Comparison of ENCODE assay signal across 1 cellular context in the genomic region with DNA sequence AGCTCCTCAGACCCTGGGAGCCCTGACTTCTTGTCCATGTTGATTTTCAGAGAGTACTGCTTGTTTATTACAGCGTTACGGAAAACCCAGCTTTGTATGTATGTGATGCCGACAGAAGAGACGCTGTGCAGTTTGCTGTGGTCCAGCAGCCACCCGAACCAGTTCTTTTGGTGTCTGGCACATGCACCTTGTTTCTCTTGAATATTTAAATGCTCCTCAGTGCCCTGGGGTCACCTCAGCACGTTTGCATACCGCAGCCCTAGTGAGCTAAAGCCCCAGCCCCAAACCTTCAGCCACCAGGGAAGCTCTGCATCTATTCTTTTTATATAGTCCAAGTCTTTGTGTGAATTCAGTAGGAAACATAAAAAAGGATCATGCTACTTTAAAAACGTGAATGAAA.
TF ChIP-seq lines count a peak whose summit lies in the region.

No MANE protein-coding gene starts in this region.

TF ChIP-seq in WTC11, 78 proteins besides CTCF, POLR2A, EP300 and RAD21 (continued from another document):
- TF ChIP-seq, protein P1, sequence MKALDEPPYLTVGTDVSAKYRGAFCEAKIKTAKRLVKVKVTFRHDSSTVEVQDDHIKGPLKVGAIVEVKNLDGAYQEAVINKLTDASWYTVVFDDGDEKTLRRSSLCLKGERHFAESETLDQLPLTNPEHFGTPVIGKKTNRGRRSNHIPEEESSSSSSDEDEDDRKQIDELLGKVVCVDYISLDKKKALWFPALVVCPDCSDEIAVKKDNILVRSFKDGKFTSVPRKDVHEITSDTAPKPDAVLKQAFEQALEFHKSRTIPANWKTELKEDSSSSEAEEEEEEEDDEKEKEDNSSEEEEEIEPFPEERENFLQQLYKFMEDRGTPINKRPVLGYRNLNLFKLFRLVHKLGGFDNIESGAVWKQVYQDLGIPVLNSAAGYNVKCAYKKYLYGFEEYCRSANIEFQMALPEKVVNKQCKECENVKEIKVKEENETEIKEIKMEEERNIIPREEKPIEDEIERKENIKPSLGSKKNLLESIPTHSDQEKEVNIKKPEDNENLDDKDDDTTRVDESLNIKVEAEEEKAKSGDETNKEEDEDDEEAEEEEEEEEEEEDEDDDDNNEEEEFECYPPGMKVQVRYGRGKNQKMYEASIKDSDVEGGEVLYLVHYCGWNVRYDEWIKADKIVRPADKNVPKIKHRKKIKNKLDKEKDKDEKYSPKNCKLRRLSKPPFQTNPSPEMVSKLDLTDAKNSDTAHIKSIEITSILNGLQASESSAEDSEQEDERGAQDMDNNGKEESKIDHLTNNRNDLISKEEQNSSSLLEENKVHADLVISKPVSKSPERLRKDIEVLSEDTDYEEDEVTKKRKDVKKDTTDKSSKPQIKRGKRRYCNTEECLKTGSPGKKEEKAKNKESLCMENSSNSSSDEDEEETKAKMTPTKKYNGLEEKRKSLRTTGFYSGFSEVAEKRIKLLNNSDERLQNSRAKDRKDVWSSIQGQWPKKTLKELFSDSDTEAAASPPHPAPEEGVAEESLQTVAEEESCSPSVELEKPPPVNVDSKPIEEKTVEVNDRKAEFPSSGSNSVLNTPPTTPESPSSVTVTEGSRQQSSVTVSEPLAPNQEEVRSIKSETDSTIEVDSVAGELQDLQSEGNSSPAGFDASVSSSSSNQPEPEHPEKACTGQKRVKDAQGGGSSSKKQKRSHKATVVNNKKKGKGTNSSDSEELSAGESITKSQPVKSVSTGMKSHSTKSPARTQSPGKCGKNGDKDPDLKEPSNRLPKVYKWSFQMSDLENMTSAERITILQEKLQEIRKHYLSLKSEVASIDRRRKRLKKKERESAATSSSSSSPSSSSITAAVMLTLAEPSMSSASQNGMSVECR (CRISPR knock-in tag; IDR thresholded peaks at IDR 0.05; ENCODE audit: borderline replicate concordance): no peak
- TF ChIP-seq OVOL2 (CRISPR knock-in tag; IDR thresholded peaks at IDR 0.05; ENCODE audit: borderline replicate concordance) (no peak), NFYB (CRISPR knock-in tag; conservative IDR thresholded peaks at IDR 0.05; ENCODE audit: low read depth) (no peak), ATF1 (CRISPR knock-in tag; IDR thresholded peaks at IDR 0.05) (no peak), RORB (CRISPR knock-in tag; IDR thresholded peaks at IDR 0.05) (no peak)
- TF ChIP-seq, protein P2, sequence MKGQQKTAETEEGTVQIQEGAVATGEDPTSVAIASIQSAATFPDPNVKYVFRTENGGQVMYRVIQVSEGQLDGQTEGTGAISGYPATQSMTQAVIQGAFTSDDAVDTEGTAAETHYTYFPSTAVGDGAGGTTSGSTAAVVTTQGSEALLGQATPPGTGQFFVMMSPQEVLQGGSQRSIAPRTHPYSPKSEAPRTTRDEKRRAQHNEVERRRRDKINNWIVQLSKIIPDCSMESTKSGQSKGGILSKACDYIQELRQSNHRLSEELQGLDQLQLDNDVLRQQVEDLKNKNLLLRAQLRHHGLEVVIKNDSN (CRISPR knock-in tag; IDR thresholded peaks at IDR 0.05): no peak
- TF ChIP-seq, protein P3, sequence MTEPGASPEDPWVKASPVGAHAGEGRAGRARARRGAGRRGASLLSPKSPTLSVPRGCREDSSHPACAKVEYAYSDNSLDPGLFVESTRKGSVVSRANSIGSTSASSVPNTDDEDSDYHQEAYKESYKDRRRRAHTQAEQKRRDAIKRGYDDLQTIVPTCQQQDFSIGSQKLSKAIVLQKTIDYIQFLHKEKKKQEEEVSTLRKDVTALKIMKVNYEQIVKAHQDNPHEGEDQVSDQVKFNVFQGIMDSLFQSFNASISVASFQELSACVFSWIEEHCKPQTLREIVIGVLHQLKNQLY (CRISPR knock-in tag; IDR thresholded peaks at IDR 0.05): no peak
